Comparison of ENCODE assay signal across 8 cellular contexts in genomic region chr1:179366093-179366800, GRCh38. TPM values are rescaled to one million over a fixed set of nuclear protein-coding genes. Genes with fewer than 3 reads are reported as not detected.
DNase-seq lines count a peak whose midpoint lies in the region; ATAC-seq and TF ChIP-seq lines count a peak whose summit lies in the region.

No MANE protein-coding gene starts in this region.

- H3K4me3 Mint-ChIP-seq in memory B cell = peak overlapping the region; percentile 93

- H3K79me2 ChIP-seq in HCT116 (ENCODE audit: insufficient read depth, low read length) = no peaks in the 10 kb centered on the region

- H3K4me2 ChIP-seq in HCT116 (ENCODE audit: low read length) = peak overlapping the region; percentile 71

- POLR2A ChIA-PET in HCT116 (lab: Charles Lee) = no interaction called here

- H3K36me3 Mint-ChIP-seq in memory B cell = no peaks in the 10 kb centered on the region

- H4K20me1 ChIP-seq in HCT116 (ENCODE audit: insufficient read depth) = no peaks in the 10 kb centered on the region

- TF ChIP-seq POLR2A in HCT116 (IDR thresholded peaks at IDR 0.05; ENCODE audit: borderline replicate concordance, extremely low read depth, insufficient read depth, insufficient read length) = no peak
- peak; percentile 6 to 23 for TF ChIP-seq POLR2A in uterus (IDR thresholded peaks at IDR 0.05)

- H3K9me3 ChIP-seq in HCT116 (ENCODE audit: control insufficient read depth in 1 of 2, insufficient read depth in 1 of 2, low read depth in 1 of 2, low read length in 2 of 2) (no peaks in the 10 kb centered on the region), NT2/D1 (ENCODE audit: insufficient read depth, low read length) (no peaks in the 10 kb centered on the region), uterus (no peaks in the 10 kb centered on the region)

- peak overlapping the region; percentile 99 for H3K27ac Mint-ChIP-seq in memory B cell

- BruUV-seq in HCT116 (replicated peaks; lab: Mats Ljungman, UMichigan) = TSS peak; percentile 85

- H3K9ac ChIP-seq in HCT116 (ENCODE audit: low read length) (peak overlapping the region; percentile 65), NT2/D1 (ENCODE audit: insufficient read length, low read depth) (peak overlapping the region; percentile 91)

- peak; percentile 45 for DNase-seq in NCI-H146 (lab: John Stamatoyannopoulos, UW)
- DNase-seq in NCI-H146 treated with DMSO at 0.1 percent for 48 hours (lab: John Stamatoyannopoulos, UW; ENCODE audit: unreplicated experiment) = no peak
- DNase-seq in HCT116 (ENCODE audit: low read depth, low spot score) = no peak
- DNase-seq in NT2/D1 (ENCODE audit: low read depth, low spot score) = peak; percentile 8
- DNase-seq in cerebellar cortex (ENCODE audit: low spot score) = peak; percentile 18
- DNase-seq in memory B cell (ENCODE audit: low spot score in 2 of 2) = no peak
- no peak for DNase-seq in uterus
- no peak for DNase-seq in iPS-NIHi7 (ENCODE audit: extremely low spot score)

- TF ChIP-seq CTCF in HCT116 (IDR thresholded peaks at IDR 0.05 in 2 of 3, conservative IDR thresholded peaks at IDR 0.05 in 1 of 3; ENCODE audit: borderline replicate concordance in 1 of 3, insufficient read depth in 1 of 3, low read depth in 2 of 3, low read length in 2 of 3) (no peak), uterus (IDR thresholded peaks at IDR 0.05) (no peak)

- H3K27ac ChIP-seq in HCT116 (ENCODE audit: low read depth, low read length) (peak overlapping the region; percentile 43), uterus (peak overlapping the region; percentile 87 to 90)

- H3K4me1 Mint-ChIP-seq in memory B cell = peaks cover 2% of the 10 kb centered on the region

- RAD21 ChIA-PET in HCT116 (lab: Charles Lee; ENCODE audit: low non-redundant PET in 1 of 2, low total read pairs in 2 of 2, uncharacterized antibody in 2 of 2, unreplicated experiment in 2 of 2) = no interaction called here

- peak; percentile 39 for ATAC-seq in HCT116
- no peak for ATAC-seq in memory B cell (ENCODE audit: low read depth)

- no peaks in the 10 kb centered on the region for H3K27me3 ChIP-seq in HCT116 (ENCODE audit: insufficient read depth, low read length)
- no peaks in the 10 kb centered on the region for H3K27me3 ChIP-seq in NT2/D1 (ENCODE audit: insufficient read depth, insufficient read length)
- H3K27me3 ChIP-seq in uterus = no peaks in the 10 kb centered on the region

- CTCF ChIA-PET in HCT116 (lab: Charles Lee) = no interaction called here

- intact Hi-C loops in HCT116 (cut with micrococcal nuclease) (no loop called here), uterus (cut with DNase I; ENCODE audit: low total_unique reads) (loop anchor here (5.0 kb wide), 2 partner anchors 249 to 284 kb away; partner anchors contain the start of gene TOR3A)

- H3K9me3 Mint-ChIP-seq in memory B cell = no peaks in the 10 kb centered on the region

- H3K36me3 ChIP-seq in HCT116 (ENCODE audit: control insufficient read depth in 1 of 2, insufficient read depth in 2 of 2, low read length in 2 of 2) = no peaks in the 10 kb centered on the region
- no peaks in the 10 kb centered on the region for H3K36me3 ChIP-seq in NT2/D1 (ENCODE audit: insufficient read depth, insufficient read length, low read length)
- H3K36me3 ChIP-seq in uterus = no peaks in the 10 kb centered on the region

- no peaks in the 10 kb centered on the region for H3K27me3 Mint-ChIP-seq in memory B cell

- H3K4me1 ChIP-seq in HCT116 (ENCODE audit: control insufficient read depth in 1 of 2, insufficient read depth in 2 of 2, low read length in 2 of 2) (peaks cover 0 to 13% of the 10 kb centered on the region in 2 experiments; a peak in 2 of 4 replicates), NT2/D1 (ENCODE audit: insufficient read depth, insufficient read length) (no peaks in the 10 kb centered on the region), uterus (no peaks in the 10 kb centered on the region)

- peak overlapping the region; percentile 59 to 62 for H3K4me3 ChIP-seq in HCT116 (replicated peaks in 1 of 2; ENCODE audit: low read depth in 1 of 2, low read length in 2 of 2)
- peak overlapping the region; percentile 95 for H3K4me3 ChIP-seq in NT2/D1 (ENCODE audit: insufficient read length, low read depth)
- H3K4me3 ChIP-seq in uterus = peak overlapping the region; percentile 53 to 74

- TF ChIP-seq RAD21 in HCT116 (IDR thresholded peaks at IDR 0.05; ENCODE audit: low read depth) = no peak

- H2AFZ ChIP-seq in HCT116 (ENCODE audit: low read depth, low read length, poor library complexity, severe bottlenecking) = peak overlapping the region; percentile 97

- no peaks in the 10 kb centered on the region for H3K9me2 ChIP-seq in HCT116 (ENCODE audit: insufficient read depth)

TF ChIP-seq in HCT116, 20 proteins besides CTCF, POLR2A, EP300 and RAD21:
- TF ChIP-seq EGR1 (IDR thresholded peaks at IDR 0.05; ENCODE audit: low read depth) (0 out of 2 replicates have a peak, but pooled peaks have one; percentile 25), TCF7L2 (IDR thresholded peaks at IDR 0.05; ENCODE audit: borderline replicate concordance, extremely low read depth, insufficient read depth, insufficient read length) (no peak)
- TF ChIP-seq, protein P1, sequence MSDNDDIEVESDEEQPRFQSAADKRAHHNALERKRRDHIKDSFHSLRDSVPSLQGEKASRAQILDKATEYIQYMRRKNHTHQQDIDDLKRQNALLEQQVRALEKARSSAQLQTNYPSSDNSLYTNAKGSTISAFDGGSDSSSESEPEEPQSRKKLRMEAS (IDR thresholded peaks at IDR 0.05) = peak; percentile 32; the same call in 1 of the 2 replicates

RNA-seq across cellular contexts. Expression of gene AXDND1, which starts 0.5 kb away (rescaled TPM):
- 2.3 TPM for total RNA-seq in HCT116 (2021; ENCODE audit: unreplicated experiment)
- polyA plus RNA-seq in HCT116 (2012) = 0.69 and 0.70 TPM in 2 replicates
- 1 to 10 TPM in 1 of 4 donors, under 1 TPM in 2, not detected in 1; 0.34 to 1.8 (median 0.55) TPM for total RNA-seq in uterus

Comparison
In these comparisons a context has a peak if more than half of its experiments do, and no peak if none do; other contexts are left out.
1. DNase-seq: peak in NCI-H146 (single experiment), NT2/D1 (single experiment) and cerebellar cortex (single experiment); none in NCI-H146 treated with DMSO at 0.1 percent for 48 hours (single experiment), HCT116 (single experiment), memory B cell (0 of 2), uterus (0 of 2) and iPS-NIHi7 (single experiment).
2. Peak in every context shown above with its lines, with median percentiles within 50 percentile points of each other: H3K4me3 ChIP-seq.